ENCODE assay signal across 30 cellular contexts in the genomic region with DNA sequence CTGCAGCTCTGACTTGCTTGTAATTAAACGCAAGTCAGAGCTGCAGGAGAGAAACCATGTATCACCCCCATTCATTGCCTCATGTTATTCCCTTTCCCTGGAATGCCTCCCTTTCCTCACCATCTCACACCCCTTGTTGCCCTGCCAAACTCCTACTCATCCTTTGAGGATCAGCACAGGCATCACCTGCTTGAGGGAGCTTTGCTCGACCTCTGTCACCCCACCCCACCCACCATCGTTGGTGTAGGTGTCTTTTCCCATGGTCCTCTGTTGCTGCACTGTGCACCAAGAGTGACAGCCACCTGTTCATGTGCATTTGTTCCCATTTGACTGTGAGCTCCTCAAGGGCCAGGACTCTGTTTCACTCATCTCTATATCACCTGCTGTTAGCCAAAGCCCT.
"Had no signal": no experiment of that assay in that cellular context is flagged by ENCODE, and none has a peak within 500 bp of the region (broad histone marks: within the 10 kb centered on the region; RNA-seq: fewer than 3 reads in every experiment).

No MANE protein-coding gene starts in this region.

- H3K4me3 Mint-ChIP-seq: activated B cell treated with CpG ODN at 0.5 μM for 24 hours; activated CD8-positive, alpha-beta T cell treated with anti-CD3 and anti-CD28 coated beads for 36 hours; activated naive CD8-positive, alpha-beta T cell; activated T-cell treated with anti-CD3 and anti-CD28 coated beads, Interleukin-2, amount 50 U/mL, for 4 hours; activated T-helper 17 cell treated with anti-CD3 and anti-CD28 coated beads, Interleukin-2, amount 50 U/mL, for 72 hours; central memory CD8-positive, alpha-beta T cell; dendritic cell treated with granulocyte-macrophage colony-stimulating factor and Interleukin-4, amounts not matched to agents 40 ng/mL and 50 ng/mL, for 4 days; T-cell; T-helper 1 cell treated with Interleukin-12 subunit alpha and Interleukin-12 subunit beta and Interleukin-4 antibody, amounts not matched to agents 30 μg/mL and 1 μg/mL, for 36 hours had no signal

- H3K27me3 ChIP-seq: brain microvascular endothelial cell, dorsolateral prefrontal cortex, esophagus muscularis mucosa, gastroesophageal sphincter had no signal

- H3K9me3 ChIP-seq: esophagus muscularis mucosa, gastroesophageal sphincter had no signal

- H3K27ac Mint-ChIP-seq: activated B cell treated with CpG ODN at 0.5 μM for 24 hours; activated CD8-positive, alpha-beta T cell treated with anti-CD3 and anti-CD28 coated beads for 36 hours; activated naive CD8-positive, alpha-beta T cell; activated T-helper 17 cell treated with anti-CD3 and anti-CD28 coated beads, Interleukin-2, amount 50 U/mL, for 72 hours; dendritic cell treated with granulocyte-macrophage colony-stimulating factor and Interleukin-4, amounts not matched to agents 40 ng/mL and 50 ng/mL, for 4 days; T-cell; T-helper 1 cell treated with Interleukin-12 subunit alpha and Interleukin-12 subunit beta and Interleukin-4 antibody, amounts not matched to agents 30 μg/mL and 1 μg/mL, for 36 hours had no signal

- H3K4me1 ChIP-seq: esophagus muscularis mucosa had no signal

- H3K36me3 Mint-ChIP-seq: activated naive CD8-positive, alpha-beta T cell; T-cell had no signal

- H3K9me3 Mint-ChIP-seq: activated B cell treated with CpG ODN at 0.5 μM for 24 hours; activated CD8-positive, alpha-beta T cell treated with anti-CD3 and anti-CD28 coated beads for 36 hours; activated T-cell treated with anti-CD3 and anti-CD28 coated beads, Interleukin-2, amount 50 U/mL, for 4 hours; activated T-helper 17 cell treated with anti-CD3 and anti-CD28 coated beads, Interleukin-2, amount 50 U/mL, for 72 hours; T-helper 1 cell treated with Interleukin-12 subunit alpha and Interleukin-12 subunit beta and Interleukin-4 antibody, amounts not matched to agents 30 μg/mL and 1 μg/mL, for 36 hours had no signal

- DNase-seq: activated B cell treated with CpG ODN at 0.5 μM for 24 hours; activated CD4-positive, alpha-beta T cell treated with anti-CD3 and anti-CD28 coated beads for 48 hours; activated CD4-positive, alpha-beta T cell treated with anti-CD3 and anti-CD28 coated beads, Interleukin-2, amount 50 U/mL, for 1 hour; activated CD4-positive, alpha-beta T cell treated with anti-CD3 and anti-CD28 coated beads, Interleukin-2, amount 50 U/mL, for 48 hours; activated CD8-positive, alpha-beta memory T cell treated with anti-CD3 and anti-CD28 coated beads for 24 hours; activated CD8-positive, alpha-beta T cell treated with anti-CD3 and anti-CD28 coated beads for 36 hours; activated effector memory CD4-positive, alpha-beta T cell treated with Interleukin-2 at 50 U/mL for 16 hours; activated gamma-delta T cell treated with Interleukin-2 at 50 U/mL for 16 hours; activated naive CD4-positive, alpha-beta T cell treated with anti-CD3 and anti-CD28 coated beads, Interleukin-2, amount 50 U/mL, for 16 hours; activated naive CD4-positive, alpha-beta T cell treated with Interleukin-2 at 50 U/mL for 16 hours; activated T-cell treated with anti-CD3 and anti-CD28 coated beads, Interleukin-2, amount 50 U/mL, for 4 hours; amniotic stem cell; anterior cingulate cortex; brain microvascular endothelial cell; dorsolateral prefrontal cortex; effector memory CD4-positive, alpha-beta T cell; erythroblast; foreskin melanocyte; T-cell; T-helper 9 cell; WERI-Rb-1 had no signal

- H3K36me3 ChIP-seq: brain microvascular endothelial cell, esophagus muscularis mucosa, gastroesophageal sphincter, WERI-Rb-1 had no signal

- ATAC-seq: activated CD4-positive, CD25-positive, alpha-beta regulatory T cell treated with anti-CD3 and anti-CD28 coated beads, Interleukin-2, amount 50 U/mL, for 24 hours; activated CD8-positive, alpha-beta T cell treated with anti-CD3 and anti-CD28 coated beads for 36 hours; activated T-cell treated with anti-CD3 and anti-CD28 coated beads, Interleukin-2, amount 50 U/mL, for 4 hours; activated T-helper 17 cell treated with anti-CD3 and anti-CD28 coated beads, Interleukin-2, amount 50 U/mL, for 72 hours; gastroesophageal sphincter; T-cell had no signal

- H3K4me1 Mint-ChIP-seq: activated T-helper 17 cell treated with anti-CD3 and anti-CD28 coated beads, Interleukin-2, amount 50 U/mL, for 72 hours; central memory CD8-positive, alpha-beta T cell; T-cell had no signal

- H3K27me3 Mint-ChIP-seq: activated B cell treated with CpG ODN at 0.5 μM for 24 hours had no signal

- H3K27ac ChIP-seq: brain microvascular endothelial cell, coronary artery, dorsolateral prefrontal cortex, esophagus muscularis mucosa, gastroesophageal sphincter, WERI-Rb-1 had no signal

- H3K4me3 ChIP-seq: coronary artery, dorsolateral prefrontal cortex, esophagus muscularis mucosa, gastroesophageal sphincter had no signal
